In the genomic region with DNA sequence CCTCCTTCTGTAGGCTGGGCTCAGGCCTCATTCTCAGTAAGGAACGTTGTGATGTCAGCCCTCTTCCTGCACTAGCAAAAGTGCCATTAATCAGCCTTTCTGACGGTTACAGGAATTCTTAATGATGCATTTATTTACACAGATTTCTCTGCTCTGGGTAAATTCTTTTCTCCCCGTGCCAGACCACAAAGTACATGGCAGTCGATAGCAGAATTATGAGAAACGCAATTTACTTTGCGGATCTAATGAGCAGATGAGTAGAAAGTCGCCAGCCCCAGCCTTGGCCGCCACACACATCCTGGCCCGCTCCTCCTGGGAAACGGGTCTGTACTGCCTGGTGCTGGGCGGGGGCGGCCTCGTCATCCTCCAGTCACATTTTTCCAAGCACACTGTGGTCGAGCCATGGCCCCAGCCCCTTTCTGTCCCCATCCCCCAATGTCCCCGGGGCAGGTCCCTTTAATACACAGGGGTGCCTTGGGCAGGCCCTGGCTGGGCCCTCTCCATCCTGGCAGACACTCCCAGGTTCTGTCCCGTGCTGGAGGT, we compare ENCODE assay signal across 11 cellular contexts. TPM values are rescaled to one million over a fixed set of nuclear protein-coding genes. Genes with fewer than 3 reads are reported as not detected.
DNase-seq lines count a peak whose midpoint lies in the region; FAIRE-seq and TF ChIP-seq lines count a peak whose summit lies in the region.
"Had no signal": no experiment of that assay in that cellular context is flagged by ENCODE, and none has a peak within 500 bp of the region (broad histone marks: within the 10 kb centered on the region; RNA-seq: fewer than 3 reads in every experiment).

No MANE protein-coding gene starts in this region.

- FAIRE-seq in astrocyte (lab: Jason Lieb, UNC) (peak; percentile 32), D721Med (lab: Jason Lieb, UNC) (no peak)
- FAIRE-seq: bronchial epithelial cell, keratinocyte had no signal

- H3K27ac ChIP-seq in BLaER1 = no peak overlapping the region
- H3K27ac ChIP-seq in astrocyte (ENCODE audit: low read depth, low read length) = no peak overlapping the region
- no peak overlapping the region for H3K27ac ChIP-seq in mesenchymal stem cell (ENCODE audit: low read length, poor library complexity, severe bottlenecking)
- H3K27ac ChIP-seq in suprapubic skin = no peak overlapping the region
- no peak overlapping the region for H3K27ac ChIP-seq in mesendoderm (ENCODE audit: low read depth, low read length)
- H3K27ac ChIP-seq: neural progenitor cell had no signal

- no peak overlapping the region for H3K23ac ChIP-seq in mesenchymal stem cell (ENCODE audit: low read length in 2 of 2)
- H3K23ac ChIP-seq in mesendoderm (ENCODE audit: low read length) = no peak overlapping the region

- H3K4ac ChIP-seq in mesenchymal stem cell (ENCODE audit: low read depth in 1 of 2, low read length in 2 of 2) (no peak overlapping the region), mesendoderm (ENCODE audit: low read depth, low read length) (no peak overlapping the region)

- no peaks in the 10 kb centered on the region for H3K79me2 ChIP-seq in astrocyte (ENCODE audit: insufficient read depth, low read length)
- H3K79me2 ChIP-seq in mesendoderm (ENCODE audit: control insufficient read depth, insufficient read depth, low read length) = no peaks in the 10 kb centered on the region

- H2AK5ac ChIP-seq in mesenchymal stem cell (ENCODE audit: low read length, severe bottlenecking) (no peak overlapping the region), mesendoderm (ENCODE audit: low read length) (no peak overlapping the region)

- no peak for TF ChIP-seq POLR2A in suprapubic skin (IDR thresholded peaks at IDR 0.05)

- H4K8ac ChIP-seq in mesenchymal stem cell (ENCODE audit: low read length) (no peak overlapping the region), mesendoderm (ENCODE audit: low read depth, low read length) (no peak overlapping the region)

- peaks cover 3% of the 10 kb centered on the region for H3K9me3 Mint-ChIP-seq in astrocyte (ENCODE audit: unreplicated experiment)
- H3K9me3 Mint-ChIP-seq: neural progenitor cell had no signal

- WGBS in mesenchymal stem cell = 72% methylated on average over 16 of the region's 16 CpGs
- WGBS in suprapubic skin = 22% methylated on average over 15 of the region's 16 CpGs
- WGBS in mesendoderm (ENCODE audit: extremely low coverage, insufficient coverage, low lambda C conversion rate) = no CpG with 5 or more reads among the region's 16 CpGs

- no peaks in the 10 kb centered on the region for H3K36me3 Mint-ChIP-seq in astrocyte (ENCODE audit: low read depth, unreplicated experiment)
- H3K36me3 Mint-ChIP-seq: neural progenitor cell had no signal

- H2BK5ac ChIP-seq in mesenchymal stem cell (ENCODE audit: low read depth, low read length, poor library complexity, severe bottlenecking) (no peak overlapping the region), mesendoderm (ENCODE audit: low read length) (no peak overlapping the region)

- H3K4me1 ChIP-seq in BLaER1 (peaks cover 82% of the 10 kb centered on the region), astrocyte (ENCODE audit: insufficient read depth, low read length) (peaks cover 10% of the 10 kb centered on the region), mesenchymal stem cell (ENCODE audit: control insufficient read depth, insufficient read depth, low read depth, low read length) (peaks cover 1% of the 10 kb centered on the region), suprapubic skin (peaks cover 3% of the 10 kb centered on the region), mesendoderm (ENCODE audit: control insufficient read depth, low read depth, low read length) (no peaks in the 10 kb centered on the region)
- H3K4me1 ChIP-seq: neural progenitor cell had no signal

- no peak overlapping the region for H3K4me3 Mint-ChIP-seq in astrocyte (ENCODE audit: unreplicated experiment)
- H3K4me3 Mint-ChIP-seq: neural progenitor cell had no signal

- no peaks in the 10 kb centered on the region for H3K79me1 ChIP-seq in mesenchymal stem cell (replicated peaks; ENCODE audit: low read length, poor library complexity, severe bottlenecking)
- H3K79me1 ChIP-seq in mesendoderm (ENCODE audit: low read length) = no peaks in the 10 kb centered on the region

- peaks cover 47% of the 10 kb centered on the region for H3K27me3 Mint-ChIP-seq in astrocyte (ENCODE audit: low read depth, unreplicated experiment)

- no peak overlapping the region for H3K9ac ChIP-seq in BLaER1
- no peak overlapping the region for H3K9ac ChIP-seq in astrocyte (ENCODE audit: low read length)
- H3K9ac ChIP-seq in mesenchymal stem cell (ENCODE audit: low read length) = no peak overlapping the region
- H3K9ac ChIP-seq in mesendoderm (ENCODE audit: low read length) = no peak overlapping the region
- H3K9ac ChIP-seq: neural progenitor cell had no signal

- H3K4me3 ChIP-seq in BLaER1 (no peak overlapping the region), astrocyte (ENCODE audit: insufficient read depth, low read depth, low read length) (no peak overlapping the region), mesenchymal stem cell (ENCODE audit: insufficient read depth in 1 of 2, low read depth in 1 of 2, low read length in 2 of 2) (no peak overlapping the region), suprapubic skin (no peak overlapping the region), mesendoderm (ENCODE audit: low read length) (no peak overlapping the region)
- H3K4me3 ChIP-seq: neural progenitor cell had no signal

- no peak overlapping the region for H3K14ac ChIP-seq in mesenchymal stem cell (ENCODE audit: low read length in 2 of 2)

- H4K5ac ChIP-seq in mesendoderm (ENCODE audit: low read length) = no peak overlapping the region

- H3K36me3 ChIP-seq in BLaER1 = no peaks in the 10 kb centered on the region
- no peaks in the 10 kb centered on the region for H3K36me3 ChIP-seq in astrocyte (ENCODE audit: insufficient read depth, low read length)
- H3K36me3 ChIP-seq in mesenchymal stem cell (ENCODE audit: control insufficient read depth in 1 of 2, insufficient read depth in 2 of 2, low read depth in 1 of 2, low read length in 2 of 2) = peaks cover 0 to 3% of the 10 kb centered on the region in 2 experiments
- H3K36me3 ChIP-seq in suprapubic skin = no peaks in the 10 kb centered on the region
- H3K36me3 ChIP-seq in mesendoderm (ENCODE audit: control insufficient read depth, insufficient read depth, low read length) = no peaks in the 10 kb centered on the region
- H3K36me3 ChIP-seq: neural progenitor cell had no signal

- H3K4me1 Mint-ChIP-seq in astrocyte (ENCODE audit: low read depth, unreplicated experiment) = peaks cover 3% of the 10 kb centered on the region

- H2AFZ ChIP-seq in astrocyte (ENCODE audit: low read depth, low read length) (no peak overlapping the region), mesenchymal stem cell (ENCODE audit: low read depth, low read length) (no peak overlapping the region)
- H2AFZ ChIP-seq: neural progenitor cell had no signal

- no peak overlapping the region for H2BK12ac ChIP-seq in mesenchymal stem cell (ENCODE audit: low read length in 2 of 2)

- H3K27me3 ChIP-seq in BLaER1 (peaks cover 20% of the 10 kb centered on the region; the same call in 1 of the 2 replicates), astrocyte (ENCODE audit: insufficient read depth, low read length) (peaks cover 13% of the 10 kb centered on the region), mesenchymal stem cell (ENCODE audit: control insufficient read depth in 1 of 2, insufficient read depth in 1 of 2, low read length in 2 of 2) (peaks cover 18 to 70% of the 10 kb centered on the region in 2 experiments), suprapubic skin (peaks cover 71% of the 10 kb centered on the region), mesendoderm (ENCODE audit: insufficient read depth, low read length, poor library complexity) (no peaks in the 10 kb centered on the region)

- no peak overlapping the region for H2BK120ac ChIP-seq in mesenchymal stem cell (ENCODE audit: low read depth, low read length)
- H2BK120ac ChIP-seq in mesendoderm (ENCODE audit: low read depth, low read length) = no peak overlapping the region

- no peak overlapping the region for H3K56ac ChIP-seq in mesendoderm (ENCODE audit: low read length)

- no peak overlapping the region for H4K91ac ChIP-seq in mesenchymal stem cell (ENCODE audit: low read length)

- 0 out of 2 replicates have a peak, but pooled peaks cover 12% of the 10 kb centered on the region for H4K20me1 ChIP-seq in BLaER1
- no peaks in the 10 kb centered on the region for H4K20me1 ChIP-seq in astrocyte (ENCODE audit: insufficient read depth, low read length)

- H3K18ac ChIP-seq in mesenchymal stem cell (ENCODE audit: low read depth in 1 of 2, low read length in 2 of 2) (no peak overlapping the region), mesendoderm (ENCODE audit: low read length) (no peak overlapping the region)

- TF ChIP-seq EP300 in suprapubic skin (IDR thresholded peaks at IDR 0.05) = no peak

- peak overlapping the region; percentile 94 for H3K4me2 ChIP-seq in BLaER1
- peak overlapping the region; percentile 11 for H3K4me2 ChIP-seq in astrocyte (ENCODE audit: low read length)
- no peak overlapping the region for H3K4me2 ChIP-seq in mesenchymal stem cell (ENCODE audit: low read length, poor library complexity, severe bottlenecking)
- H3K4me2 ChIP-seq in mesendoderm (ENCODE audit: low read length) = no peak overlapping the region
- H3K4me2 ChIP-seq: neural progenitor cell had no signal

- H3K27ac Mint-ChIP-seq in astrocyte (ENCODE audit: unreplicated experiment) = no peak overlapping the region
- H3K27ac Mint-ChIP-seq: neural progenitor cell had no signal

- H3K9me3 ChIP-seq in BLaER1 = no peaks in the 10 kb centered on the region
- peaks cover 6% of the 10 kb centered on the region for H3K9me3 ChIP-seq in astrocyte (ENCODE audit: insufficient read depth, low read depth, low read length)
- H3K9me3 ChIP-seq in mesenchymal stem cell (ENCODE audit: control insufficient read depth, low read length) = no peaks in the 10 kb centered on the region
- no peaks in the 10 kb centered on the region for H3K9me3 ChIP-seq in suprapubic skin

- TF ChIP-seq CTCF in astrocyte (IDR thresholded peaks at IDR 0.05; ENCODE audit: insufficient read depth, low read depth, low read length) (no peak), D721Med (IDR thresholded peaks at IDR 0.05; ENCODE audit: insufficient read depth, missing control alignments) (no peak), suprapubic skin (IDR thresholded peaks at IDR 0.05) (no peak)

- DNase-seq in HCEC 1CT (peak; percentile 74), astrocyte (ENCODE audit: low read depth) (peak; percentile 95), mesenchymal stem cell (peak; percentile 51), D721Med (ENCODE audit: insufficient read length, low spot score) (no peak), suprapubic skin (ENCODE audit: low spot score in 2 of 2) (no peak), mesendoderm (no peak), activated gamma-delta T cell treated with Interleukin-2 at 50 U/mL for 16 hours (no peak)

- H2BK15ac ChIP-seq in mesenchymal stem cell (ENCODE audit: low read depth, poor library complexity, severe bottlenecking) = no peak overlapping the region
- H2BK15ac ChIP-seq in mesendoderm (replicated peaks; ENCODE audit: low read depth) = no peak overlapping the region

RNA-seq across cellular contexts. Expression of a gene that starts 25.9 kb away (rescaled TPM):
- total RNA-seq in astrocyte = 15.7 and 16.5 TPM in 2 replicates
- 16.6 TPM for polyA plus RNA-seq in mesenchymal stem cell (2013, experiment 1 of 2)
- 15.7 TPM for polyA plus RNA-seq in mesenchymal stem cell (2013, experiment 2 of 2)
- total RNA-seq in suprapubic skin = 10 to 100 TPM; 13.9 to 20.4 (median 16.0) TPM
- polyA plus RNA-seq in mesendoderm (2013, experiment 1 of 2) = 47.8 TPM
- polyA plus RNA-seq in mesendoderm (2013, experiment 2 of 2) = 47.2 TPM

RNA-seq across cellular contexts. Expression of a gene that starts 26.0 kb away (rescaled TPM):
- total RNA-seq in astrocyte (8.2 and 10.2 TPM in 2 replicates), suprapubic skin (10 to 100 TPM; 21.1 to 39.6 (median 23.7) TPM)
- polyA plus RNA-seq in mesenchymal stem cell (2013, experiment 1 of 2) = 4.3 TPM
- polyA plus RNA-seq in mesenchymal stem cell (2013, experiment 2 of 2) = 4.4 TPM
- polyA plus RNA-seq in mesendoderm (2013, experiment 1 of 2) = 11.8 TPM
- polyA plus RNA-seq in mesendoderm (2013, experiment 2 of 2) = 10.3 TPM

Comparison
In these comparisons a context has a peak if more than half of its experiments do, and no peak if none do; other contexts are left out.
1. H3K4me2 ChIP-seq: peak in BLaER1 (single experiment) and astrocyte (single experiment); none in mesenchymal stem cell (single experiment) and mesendoderm (single experiment).
2. DNase-seq: peak in HCEC 1CT (single experiment), astrocyte (single experiment) and mesenchymal stem cell (single experiment); none in D721Med (single experiment), suprapubic skin (0 of 2), mesendoderm (single experiment) and activated gamma-delta T cell treated with Interleukin-2 at 50 U/mL for 16 hours (single experiment).